In the genomic region with DNA sequence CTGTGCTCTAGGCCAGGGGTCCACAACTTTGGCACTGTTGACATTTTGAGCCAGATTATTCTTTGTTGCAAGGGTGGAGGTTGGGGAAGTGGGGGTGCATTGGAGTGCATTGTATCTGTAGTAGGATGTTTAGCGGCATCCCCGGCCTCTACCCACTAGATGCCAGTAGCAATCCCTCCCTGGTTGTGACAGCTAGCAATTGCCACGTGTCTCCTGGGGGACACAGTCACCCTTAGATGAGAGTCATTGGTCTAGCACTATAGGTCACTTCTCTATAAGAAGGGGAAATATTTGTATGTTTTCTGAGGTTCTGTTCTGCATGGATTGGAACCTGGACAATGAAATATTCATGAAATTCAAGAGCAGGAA, we compare ENCODE assay signal across 1 cellular context.
TF ChIP-seq lines count a peak whose summit lies in the region.

No MANE protein-coding gene starts in this region.

TF ChIP-seq in H1, 55 proteins besides CTCF, POLR2A, EP300 and RAD21 (continued from another document):
- TF ChIP-seq NANOG (IDR thresholded peaks at IDR 0.05; ENCODE audit: insufficient read depth, low read depth, low read length, poor library complexity, severe bottlenecking) (no peak), TAF7 (optimal IDR thresholded peaks at IDR 0.05; ENCODE audit: borderline replicate concordance, low read depth, low read length) (no peak), CBX8 (IDR thresholded peaks at IDR 0.05; ENCODE audit: borderline replicate concordance, low read depth, low read length) (no peak), SP4 (IDR thresholded peaks at IDR 0.05; ENCODE audit: low read length) (no peak), SUZ12 (IDR thresholded peaks at IDR 0.05; ENCODE audit: low read length) (no peak), CHD1 (IDR thresholded peaks at IDR 0.05; ENCODE audit: low read depth, low read length) (no peak), BCL11A (IDR thresholded peaks at IDR 0.05; ENCODE audit: low read depth in 2 of 2, low read length in 2 of 2) (no peak), HDAC2 (IDR thresholded peaks at IDR 0.05; ENCODE audit: borderline replicate concordance in 1 of 2, low read depth in 2 of 2, low read length in 2 of 2) (no peak), SIN3A (conservative IDR thresholded peaks at IDR 0.05 in 1 of 2, IDR thresholded peaks at IDR 0.05 in 1 of 2; ENCODE audit: low read depth in 1 of 2, low read length in 2 of 2) (no peak)
TF ChIP-seq in H1: peak in this region for 0.
